Comparison of ENCODE assay signal across 13 cellular contexts in genomic region chr11:87030458-87031054, GRCh38. TPM values are rescaled to one million over a fixed set of nuclear protein-coding genes. Genes with fewer than 3 reads are reported as not detected.
DNase-seq lines count a peak whose midpoint lies in the region; ATAC-seq and TF ChIP-seq lines count a peak whose summit lies in the region.
"Had no signal": no experiment of that assay in that cellular context is flagged by ENCODE, and none has a peak within 500 bp of the region (broad histone marks: within the 10 kb centered on the region; RNA-seq: fewer than 3 reads in every experiment).

No MANE protein-coding gene starts in this region.

- H3K27me3 Mint-ChIP-seq in activated T-helper 17 cell treated with anti-CD3 and anti-CD28 coated beads, Interleukin-2, amount 50 U/mL, for 72 hours, result no peaks in the 10 kb centered on the region

- CTCF ChIA-PET in A673 (lab: Charles Lee), result no interaction called here

- H3K9me3 Mint-ChIP-seq in activated T-helper 17 cell treated with anti-CD3 and anti-CD28 coated beads, Interleukin-2, amount 50 U/mL, for 72 hours, result no peaks in the 10 kb centered on the region

- no peak overlapping the region for H3K27ac Mint-ChIP-seq in activated T-helper 17 cell treated with anti-CD3 and anti-CD28 coated beads, Interleukin-2, amount 50 U/mL, for 72 hours
- H3K27ac Mint-ChIP-seq: nephron progenitor cell; T-helper 1 cell treated with Interleukin-12 subunit alpha and Interleukin-12 subunit beta and Interleukin-4 antibody, amounts not matched to agents 30 μg/mL and 1 μg/mL, for 36 hours had no signal

- H3K36me3 Mint-ChIP-seq in activated T-helper 17 cell treated with anti-CD3 and anti-CD28 coated beads, Interleukin-2, amount 50 U/mL, for 72 hours (ENCODE audit: low read depth), result no peaks in the 10 kb centered on the region

- peaks cover 5% of the 10 kb centered on the region for H3K4me1 Mint-ChIP-seq in activated T-helper 17 cell treated with anti-CD3 and anti-CD28 coated beads, Interleukin-2, amount 50 U/mL, for 72 hours

- POLR2A ChIA-PET in A673 (lab: Charles Lee; ENCODE audit: low non-redundant PET), result interaction anchor here (0.7 kb wide), 1 partner anchor 249 kb away, joined by 3 read pairs; no protein-coding TSS in a partner anchor

- H3K4me3 ChIP-seq in A673 (ENCODE audit: low read depth, low read length, poor library complexity, severe bottlenecking) (no peak overlapping the region), coronary artery (no peak overlapping the region)
- H3K4me3 ChIP-seq: cardiac muscle cell had no signal

- intact Hi-C loops in A673 (cut with micrococcal nuclease; ENCODE audit: unreplicated experiment) (no loop called here), Right ventricle myocardium superior (cut with DNase I) (no loop called here)

- H3K27ac ChIP-seq in A673 (ENCODE audit: low read depth, low read length, poor library complexity, severe bottlenecking) (no peak overlapping the region), coronary artery (no peak overlapping the region)
- H3K27ac ChIP-seq: cardiac muscle cell had no signal

- no TSS peak for BruUV-seq in A673 (replicated peaks; lab: Mats Ljungman, UMichigan)

- H3K36me3 ChIP-seq in A673 (ENCODE audit: insufficient read depth, low read length, poor library complexity, severe bottlenecking), result no peaks in the 10 kb centered on the region
- H3K36me3 ChIP-seq: cardiac muscle cell had no signal

- peak; percentile 35 for DNase-seq in A673 (ENCODE audit: low spot score)
- DNase-seq in HT1080 (ENCODE audit: low read depth), result peak; percentile 81
- DNase-seq in coronary artery (ENCODE audit: low spot score), result no peak
- no peak for DNase-seq in Right ventricle myocardium superior
- DNase-seq in GM03348 (ENCODE audit: low spot score), result no peak
- DNase-seq: C1 segment of cervical spinal cord, NCI-H748 treated with DMSO at 0.1 percent for 48 hours, nephron progenitor cell had no signal

- no peaks in the 10 kb centered on the region for H3K9me3 ChIP-seq in A673 (ENCODE audit: low read depth, low read length, poor library complexity, severe bottlenecking)

- peaks cover 17% of the 10 kb centered on the region for H3K4me1 ChIP-seq in A673 (ENCODE audit: insufficient read depth, low read length, poor library complexity, severe bottlenecking)

- no peak for TF ChIP-seq CTCF in A673 (conservative IDR thresholded peaks at IDR 0.05; ENCODE audit: low read depth, low read length)
- TF ChIP-seq CTCF in coronary artery (IDR thresholded peaks at IDR 0.05), result no peak

- H3K4me3 Mint-ChIP-seq in activated T-helper 17 cell treated with anti-CD3 and anti-CD28 coated beads, Interleukin-2, amount 50 U/mL, for 72 hours, result peak overlapping the region; percentile 10
- H3K4me3 Mint-ChIP-seq: nephron progenitor cell; T-helper 1 cell treated with Interleukin-12 subunit alpha and Interleukin-12 subunit beta and Interleukin-4 antibody, amounts not matched to agents 30 μg/mL and 1 μg/mL, for 36 hours had no signal

- H3K27me3 ChIP-seq in A673 (replicated peaks; ENCODE audit: insufficient read depth, low read depth, low read length, poor library complexity), result no peaks in the 10 kb centered on the region
- H3K27me3 ChIP-seq: cardiac muscle cell had no signal

- peak; percentile 68 for ATAC-seq in GM18511 (IDR thresholded peaks at IDR 0.05; ENCODE audit: unreplicated experiment)
- peak; percentile 66 for ATAC-seq in activated T-helper 17 cell treated with anti-CD3 and anti-CD28 coated beads, Interleukin-2, amount 50 U/mL, for 72 hours (replicated peaks)
- no peak for ATAC-seq in Right ventricle myocardium superior (ENCODE audit: poor library complexity)
- no peak for ATAC-seq in GM18498 (IDR thresholded peaks at IDR 0.05; ENCODE audit: unreplicated experiment)

RNA-seq across cellular contexts. Expression of gene TMEM135, which starts 7.2 kb away (rescaled TPM):
- total RNA-seq in A673 (2021) (70.3 and 86.7 TPM in 2 replicates), Right ventricle myocardium superior (17.2 TPM)
- 6.2 and 19.1 TPM in 2 replicates for total RNA-seq in HT1080 (2014; rRNA removed; shearing (Covaris generic))
- 9.7 and 12.7 TPM in 2 replicates for polyA plus RNA-seq in HT1080 (2015; cell fraction: cytosol; rRNA removed)
- 16.3 and 18.1 TPM in 2 replicates for polyA plus RNA-seq in HT1080 (2015; cell fraction: nucleus; rRNA removed)
- 10 to 100 TPM; 19.8 to 34.7 TPM for total RNA-seq in activated T-helper 17 cell treated with anti-CD3 and anti-CD28 coated beads, Interleukin-2, amount 50 U/mL, for 72 hours

Comparison
In these comparisons a context has a peak if more than half of its experiments do, and no peak if none do; other contexts are left out.
1. DNase-seq: peak in A673 (single experiment) and HT1080 (single experiment); none in coronary artery (single experiment), Right ventricle myocardium superior (single experiment) and GM03348 (single experiment).
2. ATAC-seq: peak in GM18511 (single experiment) and activated T-helper 17 cell treated with anti-CD3 and anti-CD28 coated beads, Interleukin-2, amount 50 U/mL, for 72 hours (single experiment); none in Right ventricle myocardium superior (single experiment) and GM18498 (single experiment).